12 cellular contexts compared by ENCODE assay signal in the genomic region with DNA sequence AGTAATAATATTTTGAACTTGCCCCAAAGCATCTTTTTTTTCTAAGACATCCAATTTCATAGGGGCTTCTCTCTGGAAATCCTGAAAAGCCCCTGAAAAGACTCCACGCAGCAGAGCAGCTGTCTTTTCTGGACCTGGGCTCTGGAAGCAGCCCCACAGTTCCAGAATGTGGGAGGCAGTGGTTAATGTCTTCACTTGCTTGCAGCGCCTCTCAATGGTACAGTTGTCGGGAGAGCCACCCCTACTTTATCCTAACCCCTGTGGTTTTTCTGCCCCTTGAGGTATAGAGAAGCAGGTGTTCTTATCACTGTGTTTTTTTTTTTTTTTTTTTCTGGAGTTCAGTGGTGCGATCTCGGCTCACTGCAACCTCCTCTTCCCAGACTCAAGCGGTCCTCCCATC.
"Had no signal": no experiment of that assay in that cellular context is flagged by ENCODE, and none has a peak within 500 bp of the region (broad histone marks: within the 10 kb centered on the region; RNA-seq: fewer than 3 reads in every experiment).

No MANE protein-coding gene starts in this region.

- ATAC-seq: activated naive CD8-positive, alpha-beta T cell treated with anti-CD3 and anti-CD28 coated beads, Interleukin-2, amount 50 U/mL, for 24 hours; gastroesophageal sphincter; stimulated activated naive CD8-positive, alpha-beta T cell treated with anti-CD3 and anti-CD28 coated beads, Interleukin-15, amount 100 ng/mL, for 72 hours had no signal

- DNase-seq: activated CD4-positive, alpha-beta memory T cell treated with anti-CD3 and anti-CD28 coated beads for 36 hours; activated naive CD8-positive, alpha-beta T cell treated with anti-CD3 and anti-CD28 coated beads, Interleukin-2, amount 50 U/mL, for 24 hours; effector CD4-positive, alpha-beta T cell; kidney glomerular epithelial cell; retina; stimulated activated CD4-positive, alpha-beta T cell treated with anti-CD3 and anti-CD28 coated beads, Interleukin-15, amount 100 ng/mL, for 24 hours; stimulated activated CD4-positive, alpha-beta T cell treated with anti-CD3 and anti-CD28 coated beads, Interleukin-4, amount 100 ng/mL, for 4 hours; stimulated activated naive CD8-positive, alpha-beta T cell treated with anti-CD3 and anti-CD28 coated beads, Interleukin-15, amount 100 ng/mL, for 72 hours; testis had no signal

- H3K27me3 Mint-ChIP-seq: activated CD4-positive, alpha-beta memory T cell treated with anti-CD3 and anti-CD28 coated beads for 36 hours; activated naive CD8-positive, alpha-beta T cell treated with anti-CD3 and anti-CD28 coated beads, Interleukin-2, amount 50 U/mL, for 24 hours; stimulated activated naive CD8-positive, alpha-beta T cell treated with anti-CD3 and anti-CD28 coated beads, Interleukin-15, amount 100 ng/mL, for 72 hours had no signal

- H3K36me3 ChIP-seq: cardiac muscle cell had no signal

- H3K4me3 Mint-ChIP-seq: activated CD4-positive, alpha-beta memory T cell treated with anti-CD3 and anti-CD28 coated beads for 36 hours; activated naive CD8-positive, alpha-beta T cell treated with anti-CD3 and anti-CD28 coated beads, Interleukin-2, amount 50 U/mL, for 24 hours; stimulated activated naive CD8-positive, alpha-beta T cell treated with anti-CD3 and anti-CD28 coated beads, Interleukin-15, amount 100 ng/mL, for 72 hours; T-helper 1 cell treated with Interleukin-12 subunit alpha and Interleukin-12 subunit beta and Interleukin-4 antibody, amounts not matched to agents 30 μg/mL and 1 μg/mL, for 36 hours had no signal

- H3K27ac ChIP-seq: cardiac muscle cell, gastroesophageal sphincter, testis had no signal

- H3K4me1 ChIP-seq: gastroesophageal sphincter, testis had no signal

- H3K9me3 ChIP-seq: testis had no signal

- H3K9me3 Mint-ChIP-seq: activated CD4-positive, alpha-beta memory T cell treated with anti-CD3 and anti-CD28 coated beads for 36 hours; activated naive CD8-positive, alpha-beta T cell treated with anti-CD3 and anti-CD28 coated beads, Interleukin-2, amount 50 U/mL, for 24 hours; stimulated activated naive CD8-positive, alpha-beta T cell treated with anti-CD3 and anti-CD28 coated beads, Interleukin-15, amount 100 ng/mL, for 72 hours; T-helper 1 cell treated with Interleukin-12 subunit alpha and Interleukin-12 subunit beta and Interleukin-4 antibody, amounts not matched to agents 30 μg/mL and 1 μg/mL, for 36 hours had no signal

- H3K4me3 ChIP-seq: cardiac muscle cell, gastroesophageal sphincter, testis had no signal

- H3K27ac Mint-ChIP-seq: activated CD4-positive, alpha-beta memory T cell treated with anti-CD3 and anti-CD28 coated beads for 36 hours; activated naive CD8-positive, alpha-beta T cell treated with anti-CD3 and anti-CD28 coated beads, Interleukin-2, amount 50 U/mL, for 24 hours; T-helper 1 cell treated with Interleukin-12 subunit alpha and Interleukin-12 subunit beta and Interleukin-4 antibody, amounts not matched to agents 30 μg/mL and 1 μg/mL, for 36 hours had no signal
